1 cellular context compared by ENCODE assay signal in the genomic region with DNA sequence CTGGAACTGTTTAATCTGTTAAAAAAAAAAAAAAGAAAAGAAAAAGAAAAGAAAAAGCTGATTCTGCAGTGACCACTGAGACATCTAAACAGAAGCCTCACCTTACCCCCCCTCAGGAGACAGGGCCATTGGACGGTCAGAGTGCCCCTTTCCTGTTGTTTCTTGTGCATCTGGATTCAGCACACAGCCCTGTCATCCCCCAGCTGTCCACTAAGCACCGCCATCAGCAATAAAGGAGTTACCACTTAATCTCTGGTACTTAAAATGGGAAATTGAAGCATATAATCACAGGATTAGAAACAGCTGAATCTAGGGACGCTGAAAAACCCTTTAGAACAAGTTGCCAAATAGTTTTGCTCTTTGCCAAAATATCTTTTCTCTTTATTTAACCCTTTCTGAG.
TF ChIP-seq lines count a peak whose summit lies in the region.

No MANE protein-coding gene starts in this region.

TF ChIP-seq in H1, 55 proteins besides CTCF, POLR2A, EP300 and RAD21 (continued from another document):
- TF ChIP-seq, protein P1, sequence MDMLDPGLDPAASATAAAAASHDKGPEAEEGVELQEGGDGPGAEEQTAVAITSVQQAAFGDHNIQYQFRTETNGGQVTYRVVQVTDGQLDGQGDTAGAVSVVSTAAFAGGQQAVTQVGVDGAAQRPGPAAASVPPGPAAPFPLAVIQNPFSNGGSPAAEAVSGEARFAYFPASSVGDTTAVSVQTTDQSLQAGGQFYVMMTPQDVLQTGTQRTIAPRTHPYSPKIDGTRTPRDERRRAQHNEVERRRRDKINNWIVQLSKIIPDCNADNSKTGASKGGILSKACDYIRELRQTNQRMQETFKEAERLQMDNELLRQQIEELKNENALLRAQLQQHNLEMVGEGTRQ (IDR thresholded peaks at IDR 0.05; ENCODE audit: low read length) = no peak
- no peak for TF ChIP-seq PHF8 (conservative IDR thresholded peaks at IDR 0.05; ENCODE audit: low read depth, low read length)
- TF ChIP-seq SRF (IDR thresholded peaks at IDR 0.05; ENCODE audit: low read depth, low read length) = no peak
- TF ChIP-seq NANOG (IDR thresholded peaks at IDR 0.05; ENCODE audit: insufficient read depth, low read depth, low read length, poor library complexity, severe bottlenecking) = no peak
- TF ChIP-seq SUZ12 (IDR thresholded peaks at IDR 0.05; ENCODE audit: low read length) = no peak
- TF ChIP-seq, protein P2, sequence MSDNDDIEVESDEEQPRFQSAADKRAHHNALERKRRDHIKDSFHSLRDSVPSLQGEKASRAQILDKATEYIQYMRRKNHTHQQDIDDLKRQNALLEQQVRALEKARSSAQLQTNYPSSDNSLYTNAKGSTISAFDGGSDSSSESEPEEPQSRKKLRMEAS (IDR thresholded peaks at IDR 0.05) = no peak
- no peak for TF ChIP-seq GTF2F1 (IDR thresholded peaks at IDR 0.05; ENCODE audit: borderline replicate concordance, low read depth, low read length)
- TF ChIP-seq RNF2 (IDR thresholded peaks at IDR 0.05; ENCODE audit: borderline replicate concordance, low read depth, low read length, missing control alignments, poor library complexity, severe bottlenecking) = no peak
- TF ChIP-seq HDAC6 (IDR thresholded peaks at IDR 0.05; ENCODE audit: low read depth, low read length) = no peak
- TF ChIP-seq JUN (IDR thresholded peaks at IDR 0.05; ENCODE audit: low read depth, low read length) = no peak
- TF ChIP-seq SP2 (IDR thresholded peaks at IDR 0.05; ENCODE audit: low read length) = no peak
TF ChIP-seq in H1: peak in this region for 0.
